Comparison of ENCODE assay signal across 8 cellular contexts in the genomic region with DNA sequence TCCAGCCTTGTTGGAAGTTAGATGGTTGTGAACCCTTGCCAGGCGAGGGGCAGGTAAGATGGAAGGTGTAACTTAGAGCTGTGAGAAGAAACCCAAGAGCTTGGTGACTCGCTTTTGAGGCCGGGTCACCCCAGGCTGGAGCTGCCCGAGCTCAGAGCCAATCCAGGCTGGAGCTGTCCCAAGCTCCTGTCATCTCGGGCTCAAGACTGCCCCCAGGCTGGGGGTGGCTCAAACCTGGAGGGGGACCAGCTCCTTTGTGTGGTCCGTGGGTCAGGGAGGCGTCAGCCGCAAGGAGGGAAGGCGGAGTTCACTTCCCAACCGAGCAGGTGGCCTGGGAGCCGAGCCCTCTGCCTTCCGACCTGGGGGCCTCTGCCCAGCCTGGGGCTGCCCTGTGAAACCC. TPM values are rescaled to one million over a fixed set of nuclear protein-coding genes. Genes with fewer than 3 reads are reported as not detected.
DNase-seq lines count a peak whose midpoint lies in the region; ATAC-seq, FAIRE-seq and TF ChIP-seq lines count a peak whose summit lies in the region.
"Had no signal": no experiment of that assay in that cellular context is flagged by ENCODE, and none has a peak within 500 bp of the region (broad histone marks: within the 10 kb centered on the region; RNA-seq: fewer than 3 reads in every experiment).

No MANE protein-coding gene starts in this region.

- H3K4me3 Mint-ChIP-seq in memory B cell: peak overlapping the region; percentile 76
- peak overlapping the region; percentile 68 for H3K4me3 Mint-ChIP-seq in stimulated activated memory B cell treated with anti-CD40 and anti-IgM and Interleukin-4, amounts not matched to agents 10 μg/mL and 1 μg/mL and 100 μg/mL, for 72 hours

- no peak overlapping the region for H3K27ac Mint-ChIP-seq in memory B cell
- H3K27ac Mint-ChIP-seq in stimulated activated memory B cell treated with anti-CD40 and anti-IgM and Interleukin-4, amounts not matched to agents 10 μg/mL and 1 μg/mL and 100 μg/mL, for 72 hours: no peak overlapping the region

- H3K36me3 Mint-ChIP-seq in memory B cell: no peaks in the 10 kb centered on the region
- no peaks in the 10 kb centered on the region for H3K36me3 Mint-ChIP-seq in stimulated activated memory B cell treated with anti-CD40 and anti-IgM and Interleukin-4, amounts not matched to agents 10 μg/mL and 1 μg/mL and 100 μg/mL, for 72 hours

- in situ Hi-C loops in astrocyte of the cerebellum (cut with HindIII; ENCODE audit: low sequenced_read_pairs): no loop called here

- peaks cover 5% of the 10 kb centered on the region; the same call in 1 of the 2 replicates for H3K4me1 ChIP-seq in HEK293 (ENCODE audit: control insufficient read depth, insufficient read depth, low read length)

- no peaks in the 10 kb centered on the region for H3K9me3 ChIP-seq in HEK293 (ENCODE audit: control insufficient read depth, insufficient read depth, low read depth, low read length)

- ATAC-seq in memory B cell (ENCODE audit: low read depth): no peak
- no peak for ATAC-seq in stimulated activated memory B cell treated with anti-CD40 and anti-IgM and Interleukin-4, amounts not matched to agents 10 μg/mL and 1 μg/mL and 100 μg/mL, for 72 hours
- no peak for ATAC-seq in GM21447 (IDR thresholded peaks at IDR 0.05; ENCODE audit: unreplicated experiment)

- no peak for TF ChIP-seq POLR2A in GM12891 (IDR thresholded peaks at IDR 0.05; ENCODE audit: low read depth, low read length)

- H3K9me3 Mint-ChIP-seq in memory B cell: no peaks in the 10 kb centered on the region
- no peaks in the 10 kb centered on the region for H3K9me3 Mint-ChIP-seq in stimulated activated memory B cell treated with anti-CD40 and anti-IgM and Interleukin-4, amounts not matched to agents 10 μg/mL and 1 μg/mL and 100 μg/mL, for 72 hours

- no peak overlapping the region for H3K27ac ChIP-seq in HEK293 (ENCODE audit: extremely low read depth, low read depth, low read length)

- TF ChIP-seq CTCF in HEK293 (tag by site-specific recombination; IDR thresholded peaks at IDR 0.05) (no peak), astrocyte of the cerebellum (IDR thresholded peaks at IDR 0.05; ENCODE audit: low read depth, low read length, missing control alignments) (no peak)

- CTCF ChIA-PET in HEK293 (lab: Yijun Ruan, JAX): interaction anchor here (0.8 to 4.7 kb wide), 9 partner anchors 10 to 384 kb away, joined by 3 to 24 read pairs (median 5); no protein-coding TSS in a partner anchor

- H3K4me3 ChIP-seq in HEK293 (ENCODE audit: low read depth, low read length) (no peak overlapping the region), astrocyte of the cerebellum (ENCODE audit: low read depth, low read length) (peak overlapping the region; percentile 50)

- peaks cover 24% of the 10 kb centered on the region for H3K27me3 Mint-ChIP-seq in memory B cell
- peaks cover 67% of the 10 kb centered on the region for H3K27me3 Mint-ChIP-seq in stimulated activated memory B cell treated with anti-CD40 and anti-IgM and Interleukin-4, amounts not matched to agents 10 μg/mL and 1 μg/mL and 100 μg/mL, for 72 hours

- H3K4me1 Mint-ChIP-seq in memory B cell: peaks cover 7% of the 10 kb centered on the region
- peaks cover 22% of the 10 kb centered on the region for H3K4me1 Mint-ChIP-seq in stimulated activated memory B cell treated with anti-CD40 and anti-IgM and Interleukin-4, amounts not matched to agents 10 μg/mL and 1 μg/mL and 100 μg/mL, for 72 hours

- POLR2A ChIA-PET in HEK293 (lab: Yijun Ruan, JAX): interaction anchor here (1.4 to 3.4 kb wide), 2 partner anchors 14 to 404 kb away, joined by 4 to 14 read pairs; a partner anchor contains a TSS

- FAIRE-seq in GM12891 (lab: Jason Lieb, UNC): no peak

- DNase-seq in astrocyte of the cerebellum (ENCODE audit: low read depth): no peak
- DNase-seq in memory B cell (ENCODE audit: low spot score in 2 of 2): no peak
- DNase-seq in stimulated activated CD4-positive, alpha-beta T cell treated with anti-CD3 and anti-CD28 coated beads, Interleukin-4, amount 100 ng/mL, for 24 hours: no peak
- DNase-seq in GM12891 (ENCODE audit: insufficient read length, low spot score): no peak
- DNase-seq: activated CD4-positive, alpha-beta T cell treated with anti-CD3 and anti-CD28 coated beads, Interleukin-2, amount 50 U/mL, for 4 hours had no signal

- H3K36me3 ChIP-seq in HEK293 (ENCODE audit: control insufficient read depth in 2 of 2, insufficient read depth in 1 of 2, low read length in 2 of 2): no peaks in the 10 kb centered on the region

TF ChIP-seq in HEK293, 187 proteins besides CTCF, POLR2A, EP300 and RAD21 (continues in another document):
- no peak for TF ChIP-seq WT1 (tag by site-specific recombination; IDR thresholded peaks at IDR 0.05)
- TF ChIP-seq ZNF169 (tag by site-specific recombination; IDR thresholded peaks at IDR 0.05): no peak
- 0 out of 2 replicates have a peak, but pooled peaks have one; percentile 8 for TF ChIP-seq ZNF202 (tag by site-specific recombination; IDR thresholded peaks at IDR 0.05; ENCODE audit: borderline replicate concordance)
- no peak for TF ChIP-seq ZNF394 (tag by site-specific recombination; IDR thresholded peaks at IDR 0.05; ENCODE audit: borderline replicate concordance)
- TF ChIP-seq ZNF677 (tag by site-specific recombination; IDR thresholded peaks at IDR 0.05): no peak
- no peak for TF ChIP-seq ZNF155 (tag by site-specific recombination; IDR thresholded peaks at IDR 0.05)
- no peak for TF ChIP-seq ZEB2 (tag by site-specific recombination; IDR thresholded peaks at IDR 0.05)
- TF ChIP-seq ZFHX2 (tag by site-specific recombination; conservative IDR thresholded peaks at IDR 0.05): peak; percentile 17; the same call in 1 of the 2 replicates
- 0 out of 2 replicates have a peak, but pooled peaks have one; percentile 8 for TF ChIP-seq SP2 (tag by site-specific recombination; IDR thresholded peaks at IDR 0.05)
- no peak for TF ChIP-seq ZNF473 (tag by site-specific recombination; IDR thresholded peaks at IDR 0.05)
- TF ChIP-seq, protein P1, sequence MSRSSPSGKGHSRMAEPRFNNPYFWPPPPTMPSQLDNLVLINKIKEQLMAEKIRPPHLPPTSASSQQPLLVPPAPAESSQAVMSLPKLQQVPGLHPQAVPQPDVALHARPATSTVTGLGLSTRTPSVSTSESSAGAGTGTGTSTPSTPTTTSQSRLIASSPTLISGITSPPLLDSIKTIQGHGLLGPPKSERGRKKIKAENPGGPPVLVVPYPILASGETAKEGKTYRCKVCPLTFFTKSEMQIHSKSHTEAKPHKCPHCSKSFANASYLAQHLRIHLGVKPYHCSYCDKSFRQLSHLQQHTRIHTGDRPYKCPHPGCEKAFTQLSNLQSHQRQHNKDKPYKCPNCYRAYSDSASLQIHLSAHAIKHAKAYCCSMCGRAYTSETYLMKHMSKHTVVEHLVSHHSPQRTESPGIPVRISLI (tag by site-specific recombination; IDR thresholded peaks at IDR 0.05): no peak
- no peak for TF ChIP-seq ZNF157 (tag by site-specific recombination; IDR thresholded peaks at IDR 0.05)

TF ChIP-seq in GM12891, 5 proteins besides CTCF, POLR2A, EP300 and RAD21:
- no peak for TF ChIP-seq TAF1 (IDR thresholded peaks at IDR 0.05; ENCODE audit: low read depth, low read length)
- no peak for TF ChIP-seq POLR2AphosphoS5 (IDR thresholded peaks at IDR 0.05; ENCODE audit: low read depth, low read length)
- no peak for TF ChIP-seq SPI1 (IDR thresholded peaks at IDR 0.05; ENCODE audit: low read depth, low read length)
- TF ChIP-seq POU2F2 (IDR thresholded peaks at IDR 0.05; ENCODE audit: low read depth, low read length): no peak
- TF ChIP-seq PAX5 (IDR thresholded peaks at IDR 0.05; ENCODE audit: insufficient read depth, low read length, severe bottlenecking): no peak
TF ChIP-seq in GM12891: peak in this region for 0.

RNA-seq across cellular contexts. Expression of a gene that starts 2.0 kb away (rescaled TPM):
- not detected for polyA plus RNA-seq in GM12891 (2012; ENCODE audit: low read depth, missing spikeins)
